In the genomic region with DNA sequence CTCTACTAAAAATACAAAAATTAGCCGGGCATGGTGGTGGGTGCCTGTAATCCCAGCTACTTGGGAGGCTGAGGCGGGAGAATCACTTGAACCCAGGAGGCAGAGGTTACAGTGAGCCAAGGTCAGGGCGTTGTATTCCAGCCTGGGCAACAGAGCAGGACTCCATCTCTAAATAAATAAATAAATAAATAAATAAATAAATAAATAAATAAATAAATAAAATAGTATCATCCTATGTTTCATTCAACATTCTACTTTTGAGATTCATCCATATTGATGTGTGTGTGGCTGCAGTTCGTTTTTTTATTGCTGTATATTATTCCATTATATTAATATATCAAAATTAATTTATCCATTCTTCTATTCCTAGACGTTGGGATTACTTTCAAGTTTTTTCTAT, we compare ENCODE assay signal across 5 cellular contexts.
A peak's percentile ranks its signal among the peaks of the same experiment; 100 is the strongest.
DNase-seq lines count a peak whose midpoint lies in the region; ATAC-seq, FAIRE-seq and TF ChIP-seq lines count a peak whose summit lies in the region.
"Not testable (repeated sequence)": the region's sequence is repeated elsewhere in the genome, so short reads cannot be mapped to it uniquely, and the experiment has no call there.

No MANE protein-coding gene starts in this region.

- not testable (repeated sequence) for TF ChIP-seq CTCF in A549 (IDR thresholded peaks at IDR 0.05); HEK293 (tag by site-specific recombination; IDR thresholded peaks at IDR 0.05)

- H3K27ac Mint-ChIP-seq in naive thymus-derived CD4-positive, alpha-beta T cell, result peak overlapping the region in 6 of 9 donors; percentile 71 to 93 (median 82)
- peak overlapping the region; percentile 31 for H3K27ac Mint-ChIP-seq in stimulated activated naive B cell treated with anti-CD40 and anti-IgM and Interleukin-4, amounts not matched to agents 10 μg/mL and 1 μg/mL and 100 μg/mL, for 72 hours

- not testable (repeated sequence) for DNase-seq in A549 (ENCODE audit: low read depth in 1 of 2, low spot score in 1 of 2); Karpas-422; naive thymus-derived CD4-positive, alpha-beta T cell; stimulated activated naive B cell treated with anti-CD40 and anti-IgM and Interleukin-4, amounts not matched to agents 10 μg/mL and 1 μg/mL and 100 μg/mL, for 72 hours

- H3K4me3 ChIP-seq in A549; HEK293 (ENCODE audit: low read depth, low read length); Karpas-422 (ENCODE audit: low read length); naive thymus-derived CD4-positive, alpha-beta T cell (ENCODE audit: low read length): not testable (repeated sequence)

- intact Hi-C loops in naive thymus-derived CD4-positive, alpha-beta T cell (cut with micrococcal nuclease), result not testable (repeated sequence)

- not testable (repeated sequence) for H3K36me3 ChIP-seq in HEK293 (ENCODE audit: control insufficient read depth in 2 of 2, insufficient read depth in 1 of 2, low read length in 2 of 2); naive thymus-derived CD4-positive, alpha-beta T cell (ENCODE audit: control insufficient read depth in 2 of 3, insufficient read depth in 3 of 3, low read length in 3 of 3)
- peaks cover 13% of the 10 kb centered on the region; the same call in 1 of the 2 replicates for H3K36me3 ChIP-seq in Karpas-422 (ENCODE audit: insufficient read depth, low read length)

- not testable (repeated sequence) for H3K9ac ChIP-seq in Karpas-422 (ENCODE audit: low read length)

- H3K4me1 Mint-ChIP-seq in naive thymus-derived CD4-positive, alpha-beta T cell, result peaks cover 30 to 66% (median 58%) of the 10 kb centered on the region in 7 donors
- H3K4me1 Mint-ChIP-seq in stimulated activated naive B cell treated with anti-CD40 and anti-IgM and Interleukin-4, amounts not matched to agents 10 μg/mL and 1 μg/mL and 100 μg/mL, for 72 hours, result peaks cover 44 to 63% of the 10 kb centered on the region in 2 donors

- TF ChIP-seq EP300 in A549 (IDR thresholded peaks at IDR 0.05), result not testable (repeated sequence)

- not testable (repeated sequence) for H3K9me3 Mint-ChIP-seq in naive thymus-derived CD4-positive, alpha-beta T cell; stimulated activated naive B cell treated with anti-CD40 and anti-IgM and Interleukin-4, amounts not matched to agents 10 μg/mL and 1 μg/mL and 100 μg/mL, for 72 hours

- not testable (repeated sequence) for H3K4me1 ChIP-seq in A549
- H3K4me1 ChIP-seq in HEK293 (ENCODE audit: control insufficient read depth, insufficient read depth, low read length) (peaks cover 10% of the 10 kb centered on the region), Karpas-422 (ENCODE audit: low read length) (peaks cover 79% of the 10 kb centered on the region)
- peaks cover 0 to 40% of the 10 kb centered on the region in 2 donors for H3K4me1 ChIP-seq in naive thymus-derived CD4-positive, alpha-beta T cell (ENCODE audit: control insufficient read depth in 2 of 2, insufficient read depth in 2 of 2, low read length in 2 of 2)

- not testable (repeated sequence) for H3K27me3 ChIP-seq in Karpas-422 (ENCODE audit: low read length); naive thymus-derived CD4-positive, alpha-beta T cell (ENCODE audit: control insufficient read depth in 2 of 2, insufficient read depth in 2 of 2, low read length in 2 of 2)

- H3K9me3 ChIP-seq in A549; HEK293 (ENCODE audit: control insufficient read depth, insufficient read depth, low read depth, low read length); Karpas-422 (ENCODE audit: low read length); naive thymus-derived CD4-positive, alpha-beta T cell (ENCODE audit: control insufficient read depth in 2 of 3, low read length in 3 of 3): not testable (repeated sequence)

- H2AFZ ChIP-seq in Karpas-422 (ENCODE audit: low read length), result not testable (repeated sequence)

- not testable (repeated sequence) for H3K27ac ChIP-seq in A549; HEK293 (ENCODE audit: extremely low read depth, low read depth, low read length); naive thymus-derived CD4-positive, alpha-beta T cell (ENCODE audit: low read depth, low read length)
- H3K27ac ChIP-seq in Karpas-422 (ENCODE audit: low read length), result peak overlapping the region; percentile 86

- not testable (repeated sequence) for H4K20me1 ChIP-seq in Karpas-422 (ENCODE audit: insufficient read depth, low read depth, low read length)

- peaks cover 97% of the 10 kb centered on the region for H3K79me2 ChIP-seq in Karpas-422 (ENCODE audit: low read length)

- not testable (repeated sequence) for H3K4me2 ChIP-seq in A549
- H3K4me2 ChIP-seq in Karpas-422 (ENCODE audit: low read depth, low read length, poor library complexity, severe bottlenecking), result peak overlapping the region; percentile 61

- CTCF ChIA-PET in A549 (lab: Yijun Ruan, JAX); naive thymus-derived CD4-positive, alpha-beta T cell (lab: Charles Lee): not testable (repeated sequence)
- CTCF ChIA-PET in HEK293 (lab: Yijun Ruan, JAX), result interaction anchor here (0.6 kb wide), 1 partner anchor 88 kb away, joined by 3 read pairs; no protein-coding TSS in a partner anchor

- POLR2A ChIA-PET in A549 (lab: Yijun Ruan, JAX); HEK293 (lab: Yijun Ruan, JAX): not testable (repeated sequence)
- POLR2A ChIA-PET in naive thymus-derived CD4-positive, alpha-beta T cell (lab: Charles Lee), result interaction anchor here (0.5 kb wide), 1 partner anchor 88 kb away, joined by 3 read pairs; no protein-coding TSS in a partner anchor

- not testable (repeated sequence) for TF ChIP-seq RAD21 in A549 (conservative IDR thresholded peaks at IDR 0.05 in 1 of 2, IDR thresholded peaks at IDR 0.05 in 1 of 2)

- FAIRE-seq in A549 (lab: Jason Lieb, UNC), result not testable (repeated sequence)

- not testable (repeated sequence) for H3K27me3 Mint-ChIP-seq in naive thymus-derived CD4-positive, alpha-beta T cell; stimulated activated naive B cell treated with anti-CD40 and anti-IgM and Interleukin-4, amounts not matched to agents 10 μg/mL and 1 μg/mL and 100 μg/mL, for 72 hours

- not testable (repeated sequence) for TF ChIP-seq POLR2A in A549 (IDR thresholded peaks at IDR 0.05; ENCODE audit: low read length)

- H3K36me3 Mint-ChIP-seq in naive thymus-derived CD4-positive, alpha-beta T cell; stimulated activated naive B cell treated with anti-CD40 and anti-IgM and Interleukin-4, amounts not matched to agents 10 μg/mL and 1 μg/mL and 100 μg/mL, for 72 hours: not testable (repeated sequence)

- 76% methylated on average over 5 of the region's 5 CpGs for WGBS in A549 (ENCODE audit: missing lambda C conversion rate)

- ATAC-seq in A549; naive thymus-derived CD4-positive, alpha-beta T cell; stimulated activated naive B cell treated with anti-CD40 and anti-IgM and Interleukin-4, amounts not matched to agents 10 μg/mL and 1 μg/mL and 100 μg/mL, for 72 hours (replicated peaks): not testable (repeated sequence)

- peak overlapping the region in 1 of 10 donors; percentile 49 for H3K4me3 Mint-ChIP-seq in naive thymus-derived CD4-positive, alpha-beta T cell
- not testable (repeated sequence) for H3K4me3 Mint-ChIP-seq in stimulated activated naive B cell treated with anti-CD40 and anti-IgM and Interleukin-4, amounts not matched to agents 10 μg/mL and 1 μg/mL and 100 μg/mL, for 72 hours

- H3K9me2 ChIP-seq in Karpas-422 (replicated peaks; ENCODE audit: insufficient read depth, low read length), result not testable (repeated sequence)

TF ChIP-seq in A549, 52 proteins besides CTCF, POLR2A, EP300 and RAD21:
- peak; percentile 94 for TF ChIP-seq ZC3H11A (IDR thresholded peaks at IDR 0.05)
TF ChIP-seq in A549: peak in this region for 1; not testable (repeated sequence) for 51.

TF ChIP-seq in HEK293, 187 proteins besides CTCF, POLR2A, EP300 and RAD21 (continues in another document):
- TF ChIP-seq ZNF202 (tag by site-specific recombination; IDR thresholded peaks at IDR 0.05; ENCODE audit: borderline replicate concordance) (0 out of 2 replicates have a peak, but pooled peaks have one; percentile 47), ZBTB8A (tag by site-specific recombination; IDR thresholded peaks at IDR 0.05) (peak; percentile 56), ZNF433 (tag by site-specific recombination; IDR thresholded peaks at IDR 0.05; ENCODE audit: low read depth) (0 out of 2 replicates have a peak, but pooled peaks have one; percentile 31), ZNF654 (tag by site-specific recombination; IDR thresholded peaks at IDR 0.05; ENCODE audit: low read depth) (peak; percentile 25), ZNF558 (tag by site-specific recombination; IDR thresholded peaks at IDR 0.05) (peak; percentile 60)
- TF ChIP-seq, protein P1, sequence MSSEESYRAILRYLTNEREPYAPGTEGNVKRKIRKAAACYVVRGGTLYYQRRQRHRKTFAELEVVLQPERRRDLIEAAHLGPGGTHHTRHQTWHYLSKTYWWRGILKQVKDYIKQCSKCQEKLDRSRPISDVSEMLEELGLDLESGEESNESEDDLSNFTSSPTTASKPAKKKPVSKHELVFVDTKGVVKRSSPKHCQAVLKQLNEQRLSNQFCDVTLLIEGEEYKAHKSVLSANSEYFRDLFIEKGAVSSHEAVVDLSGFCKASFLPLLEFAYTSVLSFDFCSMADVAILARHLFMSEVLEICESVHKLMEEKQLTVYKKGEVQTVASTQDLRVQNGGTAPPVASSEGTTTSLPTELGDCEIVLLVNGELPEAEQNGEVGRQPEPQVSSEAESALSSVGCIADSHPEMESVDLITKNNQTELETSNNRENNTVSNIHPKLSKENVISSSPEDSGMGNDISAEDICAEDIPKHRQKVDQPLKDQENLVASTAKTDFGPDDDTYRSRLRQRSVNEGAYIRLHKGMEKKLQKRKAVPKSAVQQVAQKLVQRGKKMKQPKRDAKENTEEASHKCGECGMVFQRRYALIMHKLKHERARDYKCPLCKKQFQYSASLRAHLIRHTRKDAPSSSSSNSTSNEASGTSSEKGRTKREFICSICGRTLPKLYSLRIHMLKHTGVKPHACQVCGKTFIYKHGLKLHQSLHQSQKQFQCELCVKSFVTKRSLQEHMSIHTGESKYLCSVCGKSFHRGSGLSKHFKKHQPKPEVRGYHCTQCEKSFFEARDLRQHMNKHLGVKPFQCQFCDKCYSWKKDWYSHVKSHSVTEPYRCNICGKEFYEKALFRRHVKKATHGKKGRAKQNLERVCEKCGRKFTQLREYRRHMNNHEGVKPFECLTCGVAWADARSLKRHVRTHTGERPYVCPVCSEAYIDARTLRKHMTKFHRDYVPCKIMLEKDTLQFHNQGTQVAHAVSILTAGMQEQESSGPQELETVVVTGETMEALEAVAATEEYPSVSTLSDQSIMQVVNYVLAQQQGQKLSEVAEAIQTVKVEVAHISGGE (tag by site-specific recombination; conservative IDR thresholded peaks at IDR 0.05; ENCODE audit: low read depth), result peak; percentile 57
